In genomic region chr4:61374612-61374920, GRCh38 we compare ENCODE assay signal across 1 cellular context.
TF ChIP-seq lines count a peak whose summit lies in the region.

No MANE protein-coding gene starts in this region.

TF ChIP-seq in GM23338, 12 proteins besides CTCF, POLR2A, EP300 and RAD21 (continued from another document):
- TF ChIP-seq POLR2AphosphoS5 (IDR thresholded peaks at IDR 0.05; ENCODE audit: low read depth) (no peak), REST (IDR thresholded peaks at IDR 0.05; ENCODE audit: unreplicated experiment) (no peak)
